ENCODE assay signal across 2 cellular contexts in genomic region chr7:137906636-137907035, GRCh38.
TF ChIP-seq lines count a peak whose summit lies in the region.

No MANE protein-coding gene starts in this region.

TF ChIP-seq in HEK293, 187 proteins besides CTCF, POLR2A, EP300 and RAD21:
- peak; percentile 49 for TF ChIP-seq SETDB1 (IDR thresholded peaks at IDR 0.05; ENCODE audit: insufficient read length, low read length)

TF ChIP-seq in HepG2, 621 proteins besides CTCF, POLR2A, EP300 and RAD21:
- peak; percentile 76 for TF ChIP-seq ZNF431 (CRISPR knock-in tag; IDR thresholded peaks at IDR 0.05; ENCODE audit: borderline replicate concordance, low read depth)
